ENCODE assay signal across 8 cellular contexts in genomic region chr7:2403718-2404648, GRCh38. TPM values are rescaled to one million over a fixed set of nuclear protein-coding genes. Genes with fewer than 3 reads are reported as not detected.
DNase-seq lines count a peak whose midpoint lies in the region; ATAC-seq, FAIRE-seq and TF ChIP-seq lines count a peak whose summit lies in the region.

No MANE protein-coding gene starts in this region.

- H3K4me3 ChIP-seq in OCI-LY3 (ENCODE audit: low read length) (peak overlapping the region; percentile 98), heart left ventricle (peak overlapping the region; percentile 75 to 100 (median 93)), pancreas (peak overlapping the region; percentile 70 to 93 (median 86))

- H2AFZ ChIP-seq in OCI-LY3 (ENCODE audit: low read depth, low read length) = no peak overlapping the region

- no peaks in the 10 kb centered on the region for H3K27me3 ChIP-seq in OCI-LY3 (ENCODE audit: low read depth, low read length)
- H3K27me3 ChIP-seq in heart left ventricle = no peaks in the 10 kb centered on the region
- H3K27me3 ChIP-seq in pancreas = no peaks in the 10 kb centered on the region

- H3K9me3 ChIP-seq in OCI-LY3 (ENCODE audit: insufficient read depth, low read length) (no peaks in the 10 kb centered on the region), heart left ventricle (no peaks in the 10 kb centered on the region), pancreas (no peaks in the 10 kb centered on the region)

- H3K4me1 ChIP-seq in OCI-LY3 (ENCODE audit: low read length) (peaks cover 23% of the 10 kb centered on the region), heart left ventricle (peaks cover 3 to 81% (median 39%) of the 10 kb centered on the region in 12 donors), pancreas (peaks cover 5 to 19% (median 12%) of the 10 kb centered on the region in 3 donors)

- intact Hi-C loops in heart left ventricle (cut with DNase I) (loop anchor here in 3 of 10 donors (2.0 to 10.0 kb wide), 4 partner anchors 47 to 153 kb away; partner anchors contain the start of genes EIF3B (in 2 of the 3), BRAT1 (in 1 of the 3) and IQCE (in 1 of the 3)), pancreas (cut with DNase I) (no loop called here)

- no peaks in the 10 kb centered on the region for H4K20me1 ChIP-seq in OCI-LY3 (ENCODE audit: insufficient read depth, low read length)

- DNase-seq in EH (ENCODE audit: low read depth) (peak; percentile 53), HEK293T (ENCODE audit: extremely low spot score) (peak; percentile 52), amygdala (lab: John Stamatoyannopoulos, UW) (peak in 29 of 56 donors; percentile 12 to 66 (median 48)), heart left ventricle (peak in 4 of 5 donors; percentile 37 to 60 (median 50)), pancreas (peak; percentile 46 to 86 (median 59)), NCI-H2196 treated with DMSO at 0.1 percent for 48 hours (lab: John Stamatoyannopoulos, UW; ENCODE audit: unreplicated experiment) (no peak)

- WGBS in heart left ventricle, 4 donors = 1 to 2% (median 1%) methylated on average over 26 to 71 of the region's 71 CpGs
- 1 to 2% methylated on average over 50 to 71 of the region's 71 CpGs for WGBS in pancreas, 2 donors

- POLR2A ChIA-PET in HEK293T (lab: Yijun Ruan, JAX) = interaction anchor here (0.6 to 1.3 kb wide), 8 partner anchors 9 to 154 kb away, joined by 3 to 6 read pairs (median 4); partner anchors contain the start of gene EIF3B

- FAIRE-seq in pancreas (lab: Jason Lieb, UNC) = no peak

- peak; percentile 17 to 49 (median 27) for ATAC-seq in heart left ventricle
- ATAC-seq in pancreas = peak; percentile 26 to 49 (median 40)
- no peak for ATAC-seq in HG02678 (IDR thresholded peaks at IDR 0.05; ENCODE audit: unreplicated experiment)

- no peaks in the 10 kb centered on the region for H3K36me3 ChIP-seq in OCI-LY3 (replicated peaks; ENCODE audit: low read depth, low read length)
- no peaks in the 10 kb centered on the region for H3K36me3 ChIP-seq in heart left ventricle
- no peaks in the 10 kb centered on the region for H3K36me3 ChIP-seq in pancreas

- no peaks in the 10 kb centered on the region for H3K79me2 ChIP-seq in OCI-LY3 (ENCODE audit: low read length)

- H3K4me2 ChIP-seq in OCI-LY3 (ENCODE audit: low read length) = peak overlapping the region; percentile 97

- TF ChIP-seq POLR2A in heart left ventricle (IDR thresholded peaks at IDR 0.05) = no peak

- CTCF ChIA-PET in HEK293T (lab: Yijun Ruan, JAX) = no interaction called here

- H3K9ac ChIP-seq in OCI-LY3 (ENCODE audit: low read length) = peak overlapping the region; percentile 66

- H3K27ac ChIP-seq in OCI-LY3 (ENCODE audit: low read length) = no peak overlapping the region
- peak overlapping the region; percentile 43 to 89 (median 82) for H3K27ac ChIP-seq in heart left ventricle
- H3K27ac ChIP-seq in pancreas = peak overlapping the region; percentile 24 to 44 (median 40)

- no peak for TF ChIP-seq CTCF in OCI-LY3 (IDR thresholded peaks at IDR 0.05; ENCODE audit: low read depth, low read length)
- TF ChIP-seq CTCF in heart left ventricle (IDR thresholded peaks at IDR 0.05) = peak in 6 of 12 donors; percentile 7 to 26 (median 14)
- peak in 1 of 4 donors; percentile 12 for TF ChIP-seq CTCF in pancreas (IDR thresholded peaks at IDR 0.05)

TF ChIP-seq in HEK293T, 16 proteins besides CTCF, POLR2A, EP300 and RAD21:
- TF ChIP-seq ZNF384 (IDR thresholded peaks at IDR 0.05) (no peak), LEF1 (IDR thresholded peaks at IDR 0.05; ENCODE audit: borderline replicate concordance) (no peak), TARDBP (IDR thresholded peaks at IDR 0.05) (no peak), FOXK2 (IDR thresholded peaks at IDR 0.05) (no peak), ELF4 (IDR thresholded peaks at IDR 0.05) (no peak), HDGF (IDR thresholded peaks at IDR 0.05; ENCODE audit: borderline replicate concordance) (no peak), ARNT (IDR thresholded peaks at IDR 0.05) (no peak), SP1 (IDR thresholded peaks at IDR 0.05) (no peak), NFRKB (IDR thresholded peaks at IDR 0.05) (no peak), CTBP1 (IDR thresholded peaks at IDR 0.05; ENCODE audit: borderline replicate concordance) (no peak)
- TF ChIP-seq, protein P1, sequence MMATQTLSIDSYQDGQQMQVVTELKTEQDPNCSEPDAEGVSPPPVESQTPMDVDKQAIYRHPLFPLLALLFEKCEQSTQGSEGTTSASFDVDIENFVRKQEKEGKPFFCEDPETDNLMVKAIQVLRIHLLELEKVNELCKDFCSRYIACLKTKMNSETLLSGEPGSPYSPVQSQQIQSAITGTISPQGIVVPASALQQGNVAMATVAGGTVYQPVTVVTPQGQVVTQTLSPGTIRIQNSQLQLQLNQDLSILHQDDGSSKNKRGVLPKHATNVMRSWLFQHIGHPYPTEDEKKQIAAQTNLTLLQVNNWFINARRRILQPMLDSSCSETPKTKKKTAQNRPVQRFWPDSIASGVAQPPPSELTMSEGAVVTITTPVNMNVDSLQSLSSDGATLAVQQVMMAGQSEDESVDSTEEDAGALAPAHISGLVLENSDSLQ (IDR thresholded peaks at IDR 0.05) = no peak

RNA-seq across cellular contexts. Expression of gene CHST12, which starts 0.6 kb away (rescaled TPM):
- total RNA-seq in heart left ventricle (10 to 100 TPM; 12.7 to 20.7 (median 15.6) TPM), pancreas (10 to 100 TPM in 1 of 6 donors, 1 to 10 TPM in 5; 7.3 to 13.2 (median 8.6) TPM)
- polyA plus RNA-seq in heart left ventricle (10 to 100 TPM; 12.5 to 14.7 TPM), pancreas (1 to 10 TPM; 7.0 to 8.7 TPM)

RNA-seq across cellular contexts. Expression of gene EIF3B, which starts 49.4 kb away (rescaled TPM):
- total RNA-seq in heart left ventricle (10 to 100 TPM; 57.4 to 95.7 (median 72.4) TPM), pancreas (100 to 1,000 TPM in 1 of 6 donors, 10 to 100 TPM in 5; 61.1 to 106 (median 72.4) TPM)
- polyA plus RNA-seq in heart left ventricle (100 to 1,000 TPM in 1 of 2 donors, 10 to 100 TPM in 1; 35.4 to 114 TPM), pancreas (10 to 100 TPM; 83.2 to 90.6 TPM)
